Comparison of ENCODE assay signal across 8 cellular contexts in the genomic region with DNA sequence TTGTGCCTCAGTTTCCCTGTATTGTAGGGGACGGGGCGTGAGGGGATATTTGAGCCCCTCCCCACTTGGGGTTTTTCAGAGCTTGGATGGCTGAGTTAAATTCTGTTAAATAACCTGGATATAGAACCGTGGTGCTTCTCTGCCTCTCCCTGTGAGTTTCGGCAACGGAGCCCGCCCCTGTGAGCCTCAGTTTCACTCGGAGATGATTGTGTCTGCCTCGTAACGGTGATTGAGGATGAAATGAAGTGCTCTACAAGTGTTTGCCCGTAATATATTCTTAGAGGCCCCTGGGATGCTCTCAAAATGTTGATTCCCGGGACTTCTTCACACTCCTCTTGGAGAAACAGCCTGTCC. TPM values are rescaled to one million over a fixed set of nuclear protein-coding genes. Genes with fewer than 3 reads are reported as not detected.
DNase-seq lines count a peak whose midpoint lies in the region; ATAC-seq, FAIRE-seq and TF ChIP-seq lines count a peak whose summit lies in the region.

No MANE protein-coding gene starts in this region.

- H3K27ac ChIP-seq in A549 (peak overlapping the region; percentile 84 to 96), body of pancreas (peak overlapping the region; percentile 79 to 96 (median 92)), mesenchymal stem cell (ENCODE audit: low read length, poor library complexity, severe bottlenecking) (no peak overlapping the region), vagina (peak overlapping the region; percentile 98)

- H2BK15ac ChIP-seq in mesenchymal stem cell (ENCODE audit: low read depth, poor library complexity, severe bottlenecking) = no peak overlapping the region

- no peak for TF ChIP-seq RAD21 in A549 (conservative IDR thresholded peaks at IDR 0.05 in 1 of 2, IDR thresholded peaks at IDR 0.05 in 1 of 2)

- H2AK5ac ChIP-seq in mesenchymal stem cell (ENCODE audit: low read length, severe bottlenecking) = peak overlapping the region; percentile 43

- no peak for DNase-seq in A549 (ENCODE audit: low read depth in 1 of 2, low spot score in 1 of 2)
- DNase-seq in body of pancreas = no peak
- DNase-seq in mesenchymal stem cell = no peak
- DNase-seq in vagina (ENCODE audit: extremely low spot score in 2 of 2) = no peak
- DNase-seq in T-helper 9 cell = no peak
- DNase-seq in SIG-M5 treated with dmso at 0.1 percent for 504 hours (lab: John Stamatoyannopoulos, UW; ENCODE audit: unreplicated experiment) = no peak

- H3K27me3 ChIP-seq in body of pancreas (no peaks in the 10 kb centered on the region), mesenchymal stem cell (ENCODE audit: control insufficient read depth in 1 of 2, insufficient read depth in 1 of 2, low read length in 2 of 2) (no peaks in the 10 kb centered on the region), vagina (no peaks in the 10 kb centered on the region)

- TF ChIP-seq CTCF in A549 (IDR thresholded peaks at IDR 0.05) (no peak), body of pancreas (IDR thresholded peaks at IDR 0.05) (no peak), vagina (IDR thresholded peaks at IDR 0.05) (no peak)

- intact Hi-C loops in body of pancreas (cut with DNase I) (no loop called here), vagina (cut with DNase I) (loop anchor here (5.0 kb wide), 1 partner anchor 36 kb away; the partner anchor contains the start of gene ELL)

- H4K8ac ChIP-seq in mesenchymal stem cell (ENCODE audit: low read length) = peak overlapping the region; percentile 87

- peak overlapping the region in 1 of 2 experiments; percentile 96 for H3K14ac ChIP-seq in mesenchymal stem cell (ENCODE audit: low read length in 2 of 2)

- H3K4me3 ChIP-seq in A549 (peak overlapping the region; percentile 81), body of pancreas (peak overlapping the region; percentile 57 to 81), mesenchymal stem cell (ENCODE audit: insufficient read depth in 1 of 2, low read depth in 1 of 2, low read length in 2 of 2) (peak overlapping the region; percentile 94 to 100), vagina (peak overlapping the region; percentile 88 to 98)

- CTCF ChIA-PET in A549 (lab: Yijun Ruan, JAX) = interaction anchor here (0.8 to 1.5 kb wide), 3 partner anchors 31 to 107 kb away, joined by 3 to 5 read pairs (median 5); partner anchors contain the start of gene REX1BD

- ATAC-seq in A549 (peak in 1 of 2 experiments; percentile 20; a peak in 2 of 6 replicates), HG03469 (IDR thresholded peaks at IDR 0.05; ENCODE audit: unreplicated experiment) (peak; percentile 8), body of pancreas (no peak), GM21737 (IDR thresholded peaks at IDR 0.05; ENCODE audit: unreplicated experiment) (no peak)

- peak overlapping the region; percentile 78 for H2BK120ac ChIP-seq in mesenchymal stem cell (ENCODE audit: low read depth, low read length)

- H3K9me3 ChIP-seq in A549 = no peaks in the 10 kb centered on the region
- no peaks in the 10 kb centered on the region for H3K9me3 ChIP-seq in body of pancreas
- H3K9me3 ChIP-seq in mesenchymal stem cell (ENCODE audit: control insufficient read depth, low read length) = no peaks in the 10 kb centered on the region
- no peaks in the 10 kb centered on the region for H3K9me3 ChIP-seq in vagina

- H3K4me2 ChIP-seq in A549 = peak overlapping the region; percentile 88
- H3K4me2 ChIP-seq in mesenchymal stem cell (ENCODE audit: low read length, poor library complexity, severe bottlenecking) = peak overlapping the region; percentile 79

- peak overlapping the region; percentile 56 to 97 for H3K18ac ChIP-seq in mesenchymal stem cell (ENCODE audit: low read depth in 1 of 2, low read length in 2 of 2)

- TF ChIP-seq POLR2A in A549 (IDR thresholded peaks at IDR 0.05; ENCODE audit: low read length) (no peak), body of pancreas (IDR thresholded peaks at IDR 0.05) (no peak), vagina (IDR thresholded peaks at IDR 0.05) (no peak)

- peak overlapping the region; percentile 79 to 97 for H3K4ac ChIP-seq in mesenchymal stem cell (ENCODE audit: low read depth in 1 of 2, low read length in 2 of 2)

- peak overlapping the region; percentile 99 for H3K9ac ChIP-seq in mesenchymal stem cell (ENCODE audit: low read length)

- peaks cover 16% of the 10 kb centered on the region for H3K79me1 ChIP-seq in mesenchymal stem cell (replicated peaks; ENCODE audit: low read length, poor library complexity, severe bottlenecking)

- POLR2A ChIA-PET in A549 (lab: Yijun Ruan, JAX) = interaction anchor here (0.9 to 1.4 kb wide), 4 partner anchors 13 to 80 kb away, joined by 3 to 13 read pairs (median 4); partner anchors contain the start of gene UBA52

- FAIRE-seq in A549 (lab: Jason Lieb, UNC) = no peak

- WGBS in A549 (ENCODE audit: missing lambda C conversion rate) = under 1% methylated on average over 11 of the region's 11 CpGs
- WGBS in body of pancreas, 2 donors = 5 to 10% methylated on average over 9 to 11 of the region's 11 CpGs
- 11% methylated on average over 11 of the region's 11 CpGs for WGBS in mesenchymal stem cell

- no peak for TF ChIP-seq EP300 in A549 (IDR thresholded peaks at IDR 0.05)

- peak overlapping the region in 1 of 2 experiments; percentile 91 for H3K23ac ChIP-seq in mesenchymal stem cell (ENCODE audit: low read length in 2 of 2)

- H3K4me1 ChIP-seq in A549 (peaks cover 11% of the 10 kb centered on the region; the same call in 2 of the 3 replicates), body of pancreas (peaks cover 15% of the 10 kb centered on the region), mesenchymal stem cell (ENCODE audit: control insufficient read depth, insufficient read depth, low read depth, low read length) (peaks cover 4% of the 10 kb centered on the region), vagina (peaks cover 37% of the 10 kb centered on the region)

- H2AFZ ChIP-seq in mesenchymal stem cell (ENCODE audit: low read depth, low read length) = peak overlapping the region; percentile 86

- H3K36me3 ChIP-seq in body of pancreas (replicated peaks in 1 of 2; ENCODE audit: insufficient read depth in 1 of 2, low read depth in 2 of 2) (peaks cover 0 to 2% of the 10 kb centered on the region in 2 donors), mesenchymal stem cell (ENCODE audit: control insufficient read depth in 1 of 2, insufficient read depth in 2 of 2, low read depth in 1 of 2, low read length in 2 of 2) (peaks cover 13 to 15% of the 10 kb centered on the region in 2 experiments), vagina (no peaks in the 10 kb centered on the region)

- H4K91ac ChIP-seq in mesenchymal stem cell (ENCODE audit: low read length) = peak overlapping the region; percentile 83

- peak overlapping the region in 1 of 2 experiments; percentile 75 for H2BK12ac ChIP-seq in mesenchymal stem cell (ENCODE audit: low read length in 2 of 2)

- H2BK5ac ChIP-seq in mesenchymal stem cell (ENCODE audit: low read depth, low read length, poor library complexity, severe bottlenecking) = peak overlapping the region; percentile 26

RNA-seq across cellular contexts. Expression of gene KXD1, which starts 0.5 kb away (rescaled TPM):
- polyA plus RNA-seq in A549 (2011; rRNA removed) (62.8 and 73.6 TPM in 2 replicates), A549 (2017; fragmentation: RNase III; extraction: RNeasy Plus Mini Kit Qiagen cat#74134 plus additional on column Dnase treatment) (83.9 to 90.6 TPM (median 87.4 TPM) in 3 replicates)
- polyA plus RNA-seq in A549 (2012; cell fraction: cytosol; rRNA removed) = 155 and 165 TPM in 2 replicates
- 91.2 and 96.6 TPM in 2 replicates for polyA plus RNA-seq in A549 (2012; cell fraction: nucleus; rRNA removed)
- polyA minus RNA-seq in A549 (2011; rRNA and poly(A)+ RNA removed) = 106 and 130 TPM in 2 replicates
- total RNA-seq in body of pancreas (10 to 100 TPM; 62.6 to 71.1 TPM), vagina (131 TPM)
- polyA plus RNA-seq in mesenchymal stem cell (2013, experiment 1 of 2) = 138 TPM
- 134 TPM for polyA plus RNA-seq in mesenchymal stem cell (2013, experiment 2 of 2)

RNA-seq across cellular contexts. Expression of gene UBA52, which starts 13.5 kb away (rescaled TPM):
- 888 and 1,266 TPM in 2 replicates for polyA plus RNA-seq in A549 (2011; rRNA removed)
- 1,951 and 2,211 TPM in 2 replicates for polyA plus RNA-seq in A549 (2012; cell fraction: cytosol; rRNA removed)
- polyA plus RNA-seq in A549 (2012; cell fraction: nucleus; rRNA removed) = 1,028 and 1,517 TPM in 2 replicates
- 942 to 959 TPM (median 947 TPM) in 3 replicates for polyA plus RNA-seq in A549 (2017; fragmentation: RNase III; extraction: RNeasy Plus Mini Kit Qiagen cat#74134 plus additional on column Dnase treatment)
- 851 and 1,238 TPM in 2 replicates for polyA minus RNA-seq in A549 (2011; rRNA and poly(A)+ RNA removed)
- total RNA-seq in body of pancreas = 100 to 1,000 TPM; 242 to 358 TPM
- polyA plus RNA-seq in mesenchymal stem cell (2013, experiment 1 of 2) = 1,500 TPM
- 1,505 TPM for polyA plus RNA-seq in mesenchymal stem cell (2013, experiment 2 of 2)
- total RNA-seq in vagina = 747 TPM

RNA-seq across cellular contexts. Expression of gene FKBP8, which starts 14.8 kb away (rescaled TPM):
- 53.3 and 56.1 TPM in 2 replicates for polyA plus RNA-seq in A549 (2011; rRNA removed)
- polyA plus RNA-seq in A549 (2012; cell fraction: cytosol; rRNA removed) = 146 and 183 TPM in 2 replicates
- polyA plus RNA-seq in A549 (2012; cell fraction: nucleus; rRNA removed) = 128 and 154 TPM in 2 replicates
- 97.0 to 124 TPM (median 123 TPM) in 3 replicates for polyA plus RNA-seq in A549 (2017; fragmentation: RNase III; extraction: RNeasy Plus Mini Kit Qiagen cat#74134 plus additional on column Dnase treatment)
- polyA minus RNA-seq in A549 (2011; rRNA and poly(A)+ RNA removed) = 28.0 and 45.2 TPM in 2 replicates
- total RNA-seq in body of pancreas = 100 to 1,000 TPM; 235 to 247 TPM
- 175 TPM for polyA plus RNA-seq in mesenchymal stem cell (2013, experiment 1 of 2)
- polyA plus RNA-seq in mesenchymal stem cell (2013, experiment 2 of 2) = 169 TPM
- total RNA-seq in vagina = 376 TPM

RNA-seq across cellular contexts. Expression of gene REX1BD, which starts 30.4 kb away (rescaled TPM):
- polyA plus RNA-seq in A549 (2011; rRNA removed) (13.3 and 23.1 TPM in 2 replicates), A549 (2017; fragmentation: RNase III; extraction: RNeasy Plus Mini Kit Qiagen cat#74134 plus additional on column Dnase treatment) (47.3 to 50.3 TPM (median 47.7 TPM) in 3 replicates)
- 91.8 and 94.7 TPM in 2 replicates for polyA plus RNA-seq in A549 (2012; cell fraction: cytosol; rRNA removed)
- polyA plus RNA-seq in A549 (2012; cell fraction: nucleus; rRNA removed) = 175 and 211 TPM in 2 replicates
- 3.1 and 4.9 TPM in 2 replicates for polyA minus RNA-seq in A549 (2011; rRNA and poly(A)+ RNA removed)
- total RNA-seq in body of pancreas (100 to 1,000 TPM; 146 to 214 TPM), vagina (124 TPM)
- polyA plus RNA-seq in mesenchymal stem cell (2013, experiment 1 of 2) = 64.9 TPM
- 73.1 TPM for polyA plus RNA-seq in mesenchymal stem cell (2013, experiment 2 of 2)

RNA-seq across cellular contexts. Expression of gene ELL, which starts 36.3 kb away (rescaled TPM):
- polyA plus RNA-seq in A549 (2011; rRNA removed) (1.1 and 1.6 TPM in 2 replicates), A549 (2017; fragmentation: RNase III; extraction: RNeasy Plus Mini Kit Qiagen cat#74134 plus additional on column Dnase treatment) (3.6 to 3.8 TPM (median 3.7 TPM) in 3 replicates)
- 4.1 and 5.9 TPM in 2 replicates for polyA plus RNA-seq in A549 (2012; cell fraction: cytosol; rRNA removed)
- polyA plus RNA-seq in A549 (2012; cell fraction: nucleus; rRNA removed) = 10.6 and 18.2 TPM in 2 replicates
- polyA minus RNA-seq in A549 (2011; rRNA and poly(A)+ RNA removed) = 2.4 and 3.6 TPM in 2 replicates
- total RNA-seq in body of pancreas (10 to 100 TPM; 12.5 to 14.2 TPM), vagina (25.3 TPM)
- 9.8 TPM for polyA plus RNA-seq in mesenchymal stem cell (2013, experiment 1 of 2)
- 9.8 TPM for polyA plus RNA-seq in mesenchymal stem cell (2013, experiment 2 of 2)
